8 cellular contexts compared by ENCODE assay signal in the genomic region with DNA sequence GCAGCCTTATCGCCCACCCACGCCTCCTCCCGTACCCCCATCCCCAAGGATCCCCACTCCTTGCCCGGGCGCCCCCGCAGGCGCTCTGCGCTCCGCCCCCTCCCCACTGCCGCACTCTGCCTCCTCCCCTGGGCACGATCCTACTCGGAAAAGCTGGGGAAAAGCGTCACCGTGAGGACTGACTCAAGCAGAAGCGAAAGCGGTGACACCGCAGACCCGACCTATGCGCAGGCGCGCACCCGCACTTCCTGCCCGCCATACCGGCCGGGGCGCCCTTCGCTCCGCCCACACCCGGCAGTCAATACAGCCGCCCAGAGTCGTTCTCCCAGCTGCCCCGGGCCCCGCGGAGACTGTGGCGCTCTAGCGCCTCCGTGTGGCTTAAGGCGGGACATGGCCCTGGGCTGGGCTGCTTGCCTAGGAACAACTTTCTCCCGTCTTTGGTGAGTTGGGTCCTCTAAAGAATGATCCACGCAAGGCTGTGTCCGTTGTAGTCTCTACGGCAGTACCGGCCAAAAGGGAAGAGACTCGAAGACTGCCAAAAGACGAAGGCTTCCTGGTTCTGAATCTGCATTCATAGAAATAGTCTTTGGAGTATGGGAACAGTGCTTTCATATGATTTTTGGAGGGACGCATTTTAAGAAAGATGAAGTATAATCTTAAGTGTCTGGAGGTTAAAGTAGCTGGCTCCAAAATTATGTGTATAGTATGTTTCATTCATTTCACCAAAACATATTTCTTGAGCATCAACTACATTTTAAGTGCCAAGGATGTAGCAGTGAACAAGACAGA. TPM values are rescaled to one million over a fixed set of nuclear protein-coding genes. Genes with fewer than 3 reads are reported as not detected.
A peak's percentile ranks its signal among the peaks of the same experiment; 100 is the strongest.
DNase-seq lines count a peak whose midpoint lies in the region; ATAC-seq and TF ChIP-seq lines count a peak whose summit lies in the region.

A gene (minus strand): TSS at position 207 of the 789 bp plus-strand sequence. CDS start 7,432 bp downstream, outside the sequence.

- H3K9me3 ChIP-seq in esophagus (ENCODE audit: control insufficient read depth in 2 of 2, insufficient read depth in 1 of 2, low read depth in 1 of 2, low read length in 1 of 2) (no peaks in the 10 kb centered on the region), muscle layer of duodenum (ENCODE audit: control insufficient read depth in 1 of 2, low read length in 2 of 2) (no peaks in the 10 kb centered on the region)

- peak within 1 kb of the TSS; percentile 91 for H3K4me3 Mint-ChIP-seq in activated T-cell treated with anti-CD3 and anti-CD28 coated beads, Interleukin-2, amount 50 U/mL, for 4 hours

- WGBS in esophagus, 2 donors, result 1% methylated on average over 37 to 46 of the region's 46 CpGs

- H3K27ac ChIP-seq in esophagus (ENCODE audit: low read depth in 2 of 2, low read length in 1 of 2) (peak within 1 kb of the TSS; percentile 98 to 100), muscle layer of duodenum (ENCODE audit: low read length) (peak within 1 kb of the TSS; percentile 99)

- no peaks in the 10 kb centered on the region for H3K27me3 ChIP-seq in esophagus (ENCODE audit: control insufficient read depth in 1 of 2, insufficient read depth in 2 of 2, low read length in 2 of 2)
- no peaks in the 10 kb centered on the region for H3K27me3 ChIP-seq in muscle layer of duodenum (ENCODE audit: low read depth, low read length)

- ATAC-seq in GM21619 (IDR thresholded peaks at IDR 0.05; ENCODE audit: unreplicated experiment), result peak; percentile 94
- peak; percentile 91 to 92 for ATAC-seq in activated T-cell treated with anti-CD3 and anti-CD28 coated beads, Interleukin-2, amount 50 U/mL, for 4 hours

- H3K36me3 Mint-ChIP-seq in activated T-cell treated with anti-CD3 and anti-CD28 coated beads, Interleukin-2, amount 50 U/mL, for 4 hours (ENCODE audit: insufficient read depth), result no peaks in the 10 kb centered on the region

- in situ Hi-C loops in KBM-7 (cut with MboI; ENCODE audit: low pct_unique_long_range_greater_than_20kb, low sequenced_read_pairs), result no loop called here

- no peaks in the 10 kb centered on the region for H3K9me3 Mint-ChIP-seq in activated T-cell treated with anti-CD3 and anti-CD28 coated beads, Interleukin-2, amount 50 U/mL, for 4 hours

- H3K4me1 Mint-ChIP-seq in activated T-cell treated with anti-CD3 and anti-CD28 coated beads, Interleukin-2, amount 50 U/mL, for 4 hours (ENCODE audit: low read depth), result peaks cover 26% of the 10 kb centered on the region

- peaks cover 0 to 4% of the 10 kb centered on the region in 2 donors for H3K4me1 ChIP-seq in esophagus (ENCODE audit: control insufficient read depth in 2 of 2, insufficient read depth in 2 of 2, low read length in 1 of 2)
- peaks cover 5 to 10% of the 10 kb centered on the region in 2 donors for H3K4me1 ChIP-seq in muscle layer of duodenum (ENCODE audit: control insufficient read depth in 1 of 2, insufficient read depth in 2 of 2, low read length in 2 of 2)

- H3K4me3 ChIP-seq in esophagus (ENCODE audit: low read depth in 1 of 2, low read length in 2 of 2) (peak within 1 kb of the TSS; percentile 68 to 71), muscle layer of duodenum (ENCODE audit: low read depth in 1 of 2, low read length in 2 of 2) (peak within 1 kb of the TSS; percentile 64 to 81)

- peak; percentile 100 for DNase-seq in DMS53 treated with DMSO at 0.1 percent for 48 hours (lab: John Stamatoyannopoulos, UW; ENCODE audit: unreplicated experiment)
- DNase-seq in KBM-7, result peak; percentile 97
- DNase-seq in activated T-cell treated with anti-CD3 and anti-CD28 coated beads, Interleukin-2, amount 50 U/mL, for 4 hours, result peak; percentile 97
- DNase-seq in stimulated activated CD8-positive, alpha-beta memory T cell treated with anti-CD3 and anti-CD28 coated beads, Interleukin-7, amount 100 ng/mL, for 48 hours (ENCODE audit: extremely low read depth in 1 of 2, low read depth in 1 of 2), result peak; percentile 95 to 97

- H3K27me3 Mint-ChIP-seq in activated T-cell treated with anti-CD3 and anti-CD28 coated beads, Interleukin-2, amount 50 U/mL, for 4 hours (ENCODE audit: low read depth), result peaks cover 4% of the 10 kb centered on the region

- H3K36me3 ChIP-seq in esophagus (ENCODE audit: control insufficient read depth in 2 of 2, insufficient read depth in 2 of 2, low read length in 1 of 2) (no peaks in the 10 kb centered on the region), muscle layer of duodenum (ENCODE audit: control insufficient read depth in 1 of 2, insufficient read depth in 2 of 2, low read length in 2 of 2) (no peaks in the 10 kb centered on the region)

TF ChIP-seq in PFSK-1, 5 proteins besides CTCF, POLR2A, EP300 and RAD21:
- peak; percentile 84 for TF ChIP-seq FOXP2 (optimal IDR thresholded peaks at IDR 0.05; ENCODE audit: borderline replicate concordance, extremely low read depth, extremely low read length, insufficient read depth)
- peak; percentile 69 for TF ChIP-seq POLR2AphosphoS5 (IDR thresholded peaks at IDR 0.05; ENCODE audit: low read depth, low read length)
- peak; percentile 20; the same call in 1 of the 2 replicates for TF ChIP-seq SIN3A (IDR thresholded peaks at IDR 0.05; ENCODE audit: borderline replicate concordance, insufficient read depth, low read length)
- TF ChIP-seq TAF1 (IDR thresholded peaks at IDR 0.05; ENCODE audit: borderline replicate concordance, insufficient read depth, low read length), result peak; percentile 57; the same call in 1 of the 2 replicates
- TF ChIP-seq, protein P1, sequence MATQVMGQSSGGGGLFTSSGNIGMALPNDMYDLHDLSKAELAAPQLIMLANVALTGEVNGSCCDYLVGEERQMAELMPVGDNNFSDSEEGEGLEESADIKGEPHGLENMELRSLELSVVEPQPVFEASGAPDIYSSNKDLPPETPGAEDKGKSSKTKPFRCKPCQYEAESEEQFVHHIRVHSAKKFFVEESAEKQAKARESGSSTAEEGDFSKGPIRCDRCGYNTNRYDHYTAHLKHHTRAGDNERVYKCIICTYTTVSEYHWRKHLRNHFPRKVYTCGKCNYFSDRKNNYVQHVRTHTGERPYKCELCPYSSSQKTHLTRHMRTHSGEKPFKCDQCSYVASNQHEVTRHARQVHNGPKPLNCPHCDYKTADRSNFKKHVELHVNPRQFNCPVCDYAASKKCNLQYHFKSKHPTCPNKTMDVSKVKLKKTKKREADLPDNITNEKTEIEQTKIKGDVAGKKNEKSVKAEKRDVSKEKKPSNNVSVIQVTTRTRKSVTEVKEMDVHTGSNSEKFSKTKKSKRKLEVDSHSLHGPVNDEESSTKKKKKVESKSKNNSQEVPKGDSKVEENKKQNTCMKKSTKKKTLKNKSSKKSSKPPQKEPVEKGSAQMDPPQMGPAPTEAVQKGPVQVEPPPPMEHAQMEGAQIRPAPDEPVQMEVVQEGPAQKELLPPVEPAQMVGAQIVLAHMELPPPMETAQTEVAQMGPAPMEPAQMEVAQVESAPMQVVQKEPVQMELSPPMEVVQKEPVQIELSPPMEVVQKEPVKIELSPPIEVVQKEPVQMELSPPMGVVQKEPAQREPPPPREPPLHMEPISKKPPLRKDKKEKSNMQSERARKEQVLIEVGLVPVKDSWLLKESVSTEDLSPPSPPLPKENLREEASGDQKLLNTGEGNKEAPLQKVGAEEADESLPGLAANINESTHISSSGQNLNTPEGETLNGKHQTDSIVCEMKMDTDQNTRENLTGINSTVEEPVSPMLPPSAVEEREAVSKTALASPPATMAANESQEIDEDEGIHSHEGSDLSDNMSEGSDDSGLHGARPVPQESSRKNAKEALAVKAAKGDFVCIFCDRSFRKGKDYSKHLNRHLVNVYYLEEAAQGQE (IDR thresholded peaks at IDR 0.05; ENCODE audit: insufficient read depth in 1 of 2, low read depth in 2 of 2, low read length in 2 of 2), result peak in 1 of 2 experiments; percentile 10; a peak in 1 of 4 replicates

RNA-seq across cellular contexts. Expression of the gene that starts here (rescaled TPM):
- polyA plus RNA-seq in PFSK-1 (2012; ENCODE audit: insufficient read length, low read depth), result 3.5 TPM
- total RNA-seq in activated T-cell treated with anti-CD3 and anti-CD28 coated beads, Interleukin-2, amount 50 U/mL, for 4 hours, result 1 to 10 TPM; 5.4 to 5.6 (median 5.4) TPM
- 10 to 100 TPM; 10.6 to 19.5 TPM for polyA plus RNA-seq in esophagus

Comparison
In these comparisons a context has a peak if more than half of its experiments do, and no peak if none do; other contexts are left out.
1. Peak in every context shown above with its lines: DNase-seq, ATAC-seq, H3K4me3 ChIP-seq and H3K27ac ChIP-seq.